Comparison of ENCODE assay signal across 8 cellular contexts in genomic region chr15:64836023-64836536, GRCh38. TPM values are rescaled to one million over a fixed set of nuclear protein-coding genes. Genes with fewer than 3 reads are reported as not detected.
A peak's percentile ranks its signal among the peaks of the same experiment; 100 is the strongest.
DNase-seq lines count a peak whose midpoint lies in the region; ATAC-seq, FAIRE-seq and TF ChIP-seq lines count a peak whose summit lies in the region.

No MANE protein-coding gene starts in this region.

- TF ChIP-seq CTCF in KMS-11 (conservative IDR thresholded peaks at IDR 0.05; ENCODE audit: low read depth, low read length), result no peak; the same call in 1 of the 2 replicates
- peak; percentile 10 for TF ChIP-seq CTCF in coronary artery (IDR thresholded peaks at IDR 0.05)

- no peak for DNase-seq in CD4-positive, alpha-beta memory T cell
- DNase-seq in coronary artery (ENCODE audit: low spot score) (no peak), H54 (ENCODE audit: insufficient read length, low spot score) (no peak), NCI-H1436 treated with DMSO at 0.1 percent for 48 hours (lab: John Stamatoyannopoulos, UW) (no peak), islet precursor cell (no peak)
- DNase-seq in naive thymus-derived CD8-positive, alpha-beta T cell, result no peak

- H3K4me2 ChIP-seq in KMS-11, result peak overlapping the region; percentile 25; the same call in 1 of the 2 replicates

- CTCF ChIA-PET in CD4-positive, alpha-beta memory T cell (lab: Charles Lee; ENCODE audit: partially characterized antibody), result interaction anchor here (0.5 to 9.3 kb wide), 28 partner anchors 8 to 680 kb away, joined by 3 to 162 read pairs (median 6); partner anchors contain the start of genes ANKDD1A and PIF1

- POLR2A ChIA-PET in CD4-positive, alpha-beta memory T cell (lab: Charles Lee; ENCODE audit: partially characterized antibody), result interaction anchor here (0.7 to 16.3 kb wide), 14 partner anchors 10 to 448 kb away, joined by 3 to 331 read pairs (median 4); partner anchors contain the start of genes PIF1, SPG21 and TRIP4
- POLR2A ChIA-PET in naive thymus-derived CD8-positive, alpha-beta T cell (lab: Charles Lee), result interaction anchor here (0.6 to 4.0 kb wide), 9 partner anchors 8 to 119 kb away, joined by 3 to 77 read pairs (median 4); partner anchors contain the start of gene PIF1

- no peak for FAIRE-seq in H54 (lab: Jason Lieb, UNC)

- H3K9ac ChIP-seq in KMS-11, result no peak overlapping the region

- H2AFZ ChIP-seq in KMS-11 (ENCODE audit: low read depth), result peak overlapping the region; percentile 58; the same call in 1 of the 2 replicates

- H4K20me1 ChIP-seq in KMS-11 (ENCODE audit: insufficient read depth), result no peaks in the 10 kb centered on the region

- H3K4me1 Mint-ChIP-seq in CD4-positive, alpha-beta memory T cell, result peaks cover 37 to 54% (median 44%) of the 10 kb centered on the region in 4 donors
- H3K4me1 Mint-ChIP-seq in naive thymus-derived CD8-positive, alpha-beta T cell, result peaks cover 34 to 55% (median 53%) of the 10 kb centered on the region in 4 donors

- H3K27me3 Mint-ChIP-seq in CD4-positive, alpha-beta memory T cell, result no peaks in the 10 kb centered on the region
- no peaks in the 10 kb centered on the region for H3K27me3 Mint-ChIP-seq in naive thymus-derived CD8-positive, alpha-beta T cell

- no peaks in the 10 kb centered on the region for H3K79me2 ChIP-seq in KMS-11 (ENCODE audit: insufficient read depth, low read depth)

- no peak for TF ChIP-seq POLR2A in H54 (IDR thresholded peaks at IDR 0.05; ENCODE audit: low read depth, low read length)

- H3K27ac ChIP-seq in CD4-positive, alpha-beta memory T cell (ENCODE audit: low read depth, low read length), result no peak overlapping the region
- H3K27ac ChIP-seq in KMS-11 (no peak overlapping the region), coronary artery (peak overlapping the region in 1 of 2 donors; percentile 83)

- no peaks in the 10 kb centered on the region for H3K36me3 ChIP-seq in CD4-positive, alpha-beta memory T cell (ENCODE audit: insufficient read depth, low read length)
- H3K36me3 ChIP-seq in KMS-11 (ENCODE audit: insufficient read depth), result no peaks in the 10 kb centered on the region

- peak overlapping the region; percentile 49 to 79 (median 65) for H3K4me3 Mint-ChIP-seq in CD4-positive, alpha-beta memory T cell
- peak overlapping the region; percentile 58 to 80 (median 72) for H3K4me3 Mint-ChIP-seq in naive thymus-derived CD8-positive, alpha-beta T cell

- no peaks in the 10 kb centered on the region for H3K9me3 ChIP-seq in CD4-positive, alpha-beta memory T cell (ENCODE audit: control insufficient read depth in 1 of 2, low read length in 2 of 2)

- H3K9me3 Mint-ChIP-seq in CD4-positive, alpha-beta memory T cell, result no peaks in the 10 kb centered on the region
- H3K9me3 Mint-ChIP-seq in naive thymus-derived CD8-positive, alpha-beta T cell, result no peaks in the 10 kb centered on the region

- peak overlapping the region in 1 of 2 donors; percentile 23 for H3K4me3 ChIP-seq in CD4-positive, alpha-beta memory T cell (ENCODE audit: low read length in 2 of 2)
- no peak overlapping the region for H3K4me3 ChIP-seq in KMS-11 (IDR thresholded peaks at IDR 0.05; ENCODE audit: insufficient read depth, low read depth, low read length)
- peak overlapping the region; percentile 54 for H3K4me3 ChIP-seq in coronary artery

- no peaks in the 10 kb centered on the region for H3K27me3 ChIP-seq in CD4-positive, alpha-beta memory T cell (ENCODE audit: insufficient read depth, low read length)
- H3K27me3 ChIP-seq in KMS-11 (ENCODE audit: insufficient read depth, low read depth), result no peaks in the 10 kb centered on the region

- H3K36me3 Mint-ChIP-seq in CD4-positive, alpha-beta memory T cell, result no peaks in the 10 kb centered on the region
- no peaks in the 10 kb centered on the region for H3K36me3 Mint-ChIP-seq in naive thymus-derived CD8-positive, alpha-beta T cell

- H3K27ac Mint-ChIP-seq in CD4-positive, alpha-beta memory T cell, result peak overlapping the region; percentile 40 to 88 (median 80)
- peak overlapping the region; percentile 24 to 90 (median 86) for H3K27ac Mint-ChIP-seq in naive thymus-derived CD8-positive, alpha-beta T cell

- ATAC-seq in naive thymus-derived CD8-positive, alpha-beta T cell, result no peak
- no peak for ATAC-seq in HG03432 (IDR thresholded peaks at IDR 0.05; ENCODE audit: unreplicated experiment)

- intact Hi-C loops in CD4-positive, alpha-beta memory T cell (cut with micrococcal nuclease), result no loop called here

- H3K4me1 ChIP-seq in CD4-positive, alpha-beta memory T cell (ENCODE audit: insufficient read depth, low read length), result peaks cover 60% of the 10 kb centered on the region
- peaks cover 16% of the 10 kb centered on the region for H3K4me1 ChIP-seq in KMS-11 (ENCODE audit: low read depth, poor library complexity, severe bottlenecking)

RNA-seq across cellular contexts. Expression of gene PLEKHO2, which starts 5.6 kb away (rescaled TPM):
- 10 to 100 TPM; 22.7 to 24.1 TPM for total RNA-seq in CD4-positive, alpha-beta memory T cell
- 10 to 100 TPM; 10.6 to 29.1 TPM for polyA plus RNA-seq in CD4-positive, alpha-beta memory T cell
- total RNA-seq in naive thymus-derived CD8-positive, alpha-beta T cell, result 1 to 10 TPM; 8.6 TPM
- polyA plus RNA-seq in naive thymus-derived CD8-positive, alpha-beta T cell, result 10 to 100 TPM in 2 of 3 donors, 1 to 10 TPM in 1; 8.9 to 19.3 (median 12.0) TPM

RNA-seq across cellular contexts. Expression of gene PIF1, which starts 10.6 kb away (rescaled TPM):
- total RNA-seq in CD4-positive, alpha-beta memory T cell, result under 1 TPM; 0.17 to 0.58 TPM
- not detected for polyA plus RNA-seq in CD4-positive, alpha-beta memory T cell
- total RNA-seq in naive thymus-derived CD8-positive, alpha-beta T cell, result under 1 TPM in 1 of 2 experiments, not detected in 1; 0.52 TPM
- under 1 TPM in 2 of 3 donors, not detected in 1; 0.15 to 0.68 TPM for polyA plus RNA-seq in naive thymus-derived CD8-positive, alpha-beta T cell
